1 cellular context compared by ENCODE assay signal in the genomic region with DNA sequence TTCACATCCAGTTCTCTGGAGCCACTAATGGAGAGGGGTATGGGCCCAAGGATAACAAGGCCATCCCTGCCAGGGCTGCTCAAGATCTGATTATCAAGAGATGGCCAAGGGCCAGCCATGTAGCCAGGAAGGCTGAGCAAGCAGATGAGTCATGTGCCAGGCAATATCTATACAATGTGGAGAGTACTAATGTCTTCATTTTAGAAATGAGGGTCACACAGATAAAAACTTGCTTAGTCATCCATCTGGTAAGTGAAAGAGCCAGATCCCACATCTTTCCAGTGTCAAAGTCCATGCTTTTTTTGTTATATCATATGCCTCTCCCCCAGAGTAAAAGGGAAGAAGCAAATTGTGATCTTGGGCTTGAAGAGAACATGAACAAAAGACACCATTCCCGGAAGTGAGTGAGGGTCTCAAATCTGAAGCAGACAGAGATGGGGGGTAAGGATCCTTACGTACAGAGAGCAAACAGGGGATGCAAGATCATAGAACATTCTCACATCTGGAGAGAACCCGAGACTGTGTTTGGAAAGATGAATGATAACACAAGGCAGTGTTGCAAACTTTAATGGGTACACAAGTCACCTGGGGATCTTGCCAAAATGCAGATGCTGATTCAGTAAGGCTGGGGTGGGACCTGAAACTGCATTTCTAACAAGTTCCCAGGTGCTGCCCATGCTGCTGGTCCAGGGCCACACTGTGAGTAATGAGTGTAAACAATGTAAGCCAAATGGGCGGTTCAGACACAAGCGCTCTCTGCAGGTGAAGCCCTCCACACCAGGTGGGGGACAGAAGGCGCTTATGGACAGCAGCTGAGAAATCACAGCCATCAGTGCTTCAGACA.
TF ChIP-seq lines count a peak whose summit lies in the region.

No MANE protein-coding gene starts in this region.

TF ChIP-seq in K562, 482 proteins besides CTCF, POLR2A, EP300 and RAD21 (continued from another document and continues in another):
- TF ChIP-seq, protein P1, sequence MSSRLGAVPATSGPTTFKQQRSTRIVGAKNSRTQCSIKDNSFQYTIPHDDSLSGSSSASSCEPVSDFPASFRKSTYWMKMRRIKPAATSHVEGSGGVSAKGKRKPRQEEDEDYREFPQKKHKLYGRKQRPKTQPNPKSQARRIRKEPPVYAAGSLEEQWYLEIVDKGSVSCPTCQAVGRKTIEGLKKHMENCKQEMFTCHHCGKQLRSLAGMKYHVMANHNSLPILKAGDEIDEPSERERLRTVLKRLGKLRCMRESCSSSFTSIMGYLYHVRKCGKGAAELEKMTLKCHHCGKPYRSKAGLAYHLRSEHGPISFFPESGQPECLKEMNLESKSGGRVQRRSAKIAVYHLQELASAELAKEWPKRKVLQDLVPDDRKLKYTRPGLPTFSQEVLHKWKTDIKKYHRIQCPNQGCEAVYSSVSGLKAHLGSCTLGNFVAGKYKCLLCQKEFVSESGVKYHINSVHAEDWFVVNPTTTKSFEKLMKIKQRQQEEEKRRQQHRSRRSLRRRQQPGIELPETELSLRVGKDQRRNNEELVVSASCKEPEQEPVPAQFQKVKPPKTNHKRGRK (tag; IDR thresholded peaks at IDR 0.05), result no peak
- no peak for TF ChIP-seq ZNF586 (CRISPR knock-in tag; conservative IDR thresholded peaks at IDR 0.05)
- TF ChIP-seq KLF1 (tag; IDR thresholded peaks at IDR 0.05), result no peak
- TF ChIP-seq ZFP1 (CRISPR knock-in tag; IDR thresholded peaks at IDR 0.05), result no peak
- TF ChIP-seq, protein P2, sequence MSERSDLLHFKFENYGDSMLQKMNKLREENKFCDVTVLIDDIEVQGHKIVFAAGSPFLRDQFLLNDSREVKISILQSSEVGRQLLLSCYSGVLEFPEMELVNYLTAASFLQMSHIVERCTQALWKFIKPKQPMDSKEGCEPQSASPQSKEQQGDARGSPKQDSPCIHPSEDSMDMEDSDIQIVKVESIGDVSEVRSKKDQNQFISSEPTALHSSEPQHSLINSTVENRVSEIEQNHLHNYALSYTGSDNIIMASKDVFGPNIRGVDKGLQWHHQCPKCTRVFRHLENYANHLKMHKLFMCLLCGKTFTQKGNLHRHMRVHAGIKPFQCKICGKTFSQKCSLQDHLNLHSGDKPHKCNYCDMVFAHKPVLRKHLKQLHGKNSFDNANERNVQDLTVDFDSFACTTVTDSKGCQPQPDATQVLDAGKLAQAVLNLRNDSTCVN (CRISPR knock-in tag; IDR thresholded peaks at IDR 0.05), result no peak
- TF ChIP-seq TEAD2 (tag; IDR thresholded peaks at IDR 0.05), result no peak
- TF ChIP-seq MYNN (IDR thresholded peaks at IDR 0.05), result 0 out of 2 replicates have a peak, but pooled peaks have one; percentile 51
- no peak for TF ChIP-seq MYNN (CRISPR knock-in tag; IDR thresholded peaks at IDR 0.05)
- no peak for TF ChIP-seq TCFL5 (CRISPR knock-in tag; conservative IDR thresholded peaks at IDR 0.05)
- no peak for TF ChIP-seq ZNF780A (CRISPR knock-in tag; IDR thresholded peaks at IDR 0.05)
- TF ChIP-seq ZBED1 (IDR thresholded peaks at IDR 0.05), result no peak
- no peak for TF ChIP-seq HOXB6 (CRISPR knock-in tag; IDR thresholded peaks at IDR 0.05; ENCODE audit: borderline replicate concordance)
- TF ChIP-seq HMG20A (CRISPR knock-in tag; conservative IDR thresholded peaks at IDR 0.05), result no peak
- TF ChIP-seq, protein P3, sequence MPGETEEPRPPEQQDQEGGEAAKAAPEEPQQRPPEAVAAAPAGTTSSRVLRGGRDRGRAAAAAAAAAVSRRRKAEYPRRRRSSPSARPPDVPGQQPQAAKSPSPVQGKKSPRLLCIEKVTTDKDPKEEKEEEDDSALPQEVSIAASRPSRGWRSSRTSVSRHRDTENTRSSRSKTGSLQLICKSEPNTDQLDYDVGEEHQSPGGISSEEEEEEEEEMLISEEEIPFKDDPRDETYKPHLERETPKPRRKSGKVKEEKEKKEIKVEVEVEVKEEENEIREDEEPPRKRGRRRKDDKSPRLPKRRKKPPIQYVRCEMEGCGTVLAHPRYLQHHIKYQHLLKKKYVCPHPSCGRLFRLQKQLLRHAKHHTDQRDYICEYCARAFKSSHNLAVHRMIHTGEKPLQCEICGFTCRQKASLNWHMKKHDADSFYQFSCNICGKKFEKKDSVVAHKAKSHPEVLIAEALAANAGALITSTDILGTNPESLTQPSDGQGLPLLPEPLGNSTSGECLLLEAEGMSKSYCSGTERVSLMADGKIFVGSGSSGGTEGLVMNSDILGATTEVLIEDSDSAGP (CRISPR knock-in tag; IDR thresholded peaks at IDR 0.05), result no peak
- no peak for TF ChIP-seq SMARCB1 (IDR thresholded peaks at IDR 0.05; ENCODE audit: insufficient read length, low read depth)
- TF ChIP-seq YY1 (IDR thresholded peaks at IDR 0.05; ENCODE audit: borderline replicate concordance in 1 of 3, control insufficient read depth in 1 of 3, extremely low read depth in 1 of 3, insufficient read depth in 3 of 3, insufficient read length in 1 of 3, insufficient replicate concordance in 2 of 3, low read depth in 1 of 3, low read length in 2 of 3), result no peak
- TF ChIP-seq TCF7L2 (IDR thresholded peaks at IDR 0.05; ENCODE audit: low read depth, low read length), result no peak
- no peak for TF ChIP-seq GTF2F1 (IDR thresholded peaks at IDR 0.05; ENCODE audit: low read depth, low read length)
- TF ChIP-seq ZC3H8 (IDR thresholded peaks at IDR 0.05), result no peak
- TF ChIP-seq ZNF316 (IDR thresholded peaks at IDR 0.05), result peak; percentile 89
- TF ChIP-seq, protein P4, sequence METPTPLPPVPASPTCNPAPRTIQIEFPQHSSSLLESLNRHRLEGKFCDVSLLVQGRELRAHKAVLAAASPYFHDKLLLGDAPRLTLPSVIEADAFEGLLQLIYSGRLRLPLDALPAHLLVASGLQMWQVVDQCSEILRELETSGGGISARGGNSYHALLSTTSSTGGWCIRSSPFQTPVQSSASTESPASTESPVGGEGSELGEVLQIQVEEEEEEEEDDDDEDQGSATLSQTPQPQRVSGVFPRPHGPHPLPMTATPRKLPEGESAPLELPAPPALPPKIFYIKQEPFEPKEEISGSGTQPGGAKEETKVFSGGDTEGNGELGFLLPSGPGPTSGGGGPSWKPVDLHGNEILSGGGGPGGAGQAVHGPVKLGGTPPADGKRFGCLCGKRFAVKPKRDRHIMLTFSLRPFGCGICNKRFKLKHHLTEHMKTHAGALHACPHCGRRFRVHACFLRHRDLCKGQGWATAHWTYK (CRISPR knock-in tag; IDR thresholded peaks at IDR 0.05), result no peak; the same call in 1 of the 2 replicates
- TF ChIP-seq ETS2 (tag; IDR thresholded peaks at IDR 0.05; ENCODE audit: borderline replicate concordance, poor library complexity, severe bottlenecking), result no peak
- TF ChIP-seq, protein P5, sequence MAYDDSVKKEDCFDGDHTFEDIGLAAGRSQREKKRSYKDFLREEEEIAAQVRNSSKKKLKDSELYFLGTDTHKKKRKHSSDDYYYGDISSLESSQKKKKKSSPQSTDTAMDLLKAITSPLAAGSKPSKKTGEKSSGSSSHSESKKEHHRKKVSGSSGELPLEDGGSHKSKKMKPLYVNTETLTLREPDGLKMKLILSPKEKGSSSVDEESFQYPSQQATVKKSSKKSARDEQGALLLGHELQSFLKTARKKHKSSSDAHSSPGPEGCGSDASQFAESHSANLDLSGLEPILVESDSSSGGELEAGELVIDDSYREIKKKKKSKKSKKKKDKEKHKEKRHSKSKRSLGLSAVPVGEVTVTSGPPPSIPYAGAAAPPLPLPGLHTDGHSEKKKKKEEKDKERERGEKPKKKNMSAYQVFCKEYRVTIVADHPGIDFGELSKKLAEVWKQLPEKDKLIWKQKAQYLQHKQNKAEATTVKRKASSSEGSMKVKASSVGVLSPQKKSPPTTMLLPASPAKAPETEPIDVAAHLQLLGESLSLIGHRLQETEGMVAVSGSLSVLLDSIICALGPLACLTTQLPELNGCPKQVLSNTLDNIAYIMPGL (CRISPR knock-in tag; IDR thresholded peaks at IDR 0.05), result no peak
- TF ChIP-seq ZNF212 (CRISPR knock-in tag; IDR thresholded peaks at IDR 0.05), result no peak
- 0 out of 2 replicates have a peak, but pooled peaks have one; percentile 37 for TF ChIP-seq LEF1 (IDR thresholded peaks at IDR 0.05)
- TF ChIP-seq KAT8 (IDR thresholded peaks at IDR 0.05; ENCODE audit: low read depth), result no peak
- TF ChIP-seq, protein P6, sequence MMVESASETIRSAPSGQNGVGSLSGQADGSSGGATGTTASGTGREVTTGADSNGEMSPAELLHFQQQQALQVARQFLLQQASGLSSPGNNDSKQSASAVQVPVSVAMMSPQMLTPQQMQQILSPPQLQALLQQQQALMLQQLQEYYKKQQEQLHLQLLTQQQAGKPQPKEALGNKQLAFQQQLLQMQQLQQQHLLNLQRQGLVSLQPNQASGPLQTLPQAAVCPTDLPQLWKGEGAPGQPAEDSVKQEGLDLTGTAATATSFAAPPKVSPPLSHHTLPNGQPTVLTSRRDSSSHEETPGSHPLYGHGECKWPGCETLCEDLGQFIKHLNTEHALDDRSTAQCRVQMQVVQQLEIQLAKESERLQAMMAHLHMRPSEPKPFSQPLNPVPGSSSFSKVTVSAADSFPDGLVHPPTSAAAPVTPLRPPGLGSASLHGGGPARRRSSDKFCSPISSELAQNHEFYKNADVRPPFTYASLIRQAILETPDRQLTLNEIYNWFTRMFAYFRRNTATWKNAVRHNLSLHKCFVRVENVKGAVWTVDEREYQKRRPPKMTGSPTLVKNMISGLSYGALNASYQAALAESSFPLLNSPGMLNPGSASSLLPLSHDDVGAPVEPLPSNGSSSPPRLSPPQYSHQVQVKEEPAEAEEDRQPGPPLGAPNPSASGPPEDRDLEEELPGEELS (CRISPR knock-in tag; IDR thresholded peaks at IDR 0.05; ENCODE audit: borderline replicate concordance), result no peak
- TF ChIP-seq, protein P7, sequence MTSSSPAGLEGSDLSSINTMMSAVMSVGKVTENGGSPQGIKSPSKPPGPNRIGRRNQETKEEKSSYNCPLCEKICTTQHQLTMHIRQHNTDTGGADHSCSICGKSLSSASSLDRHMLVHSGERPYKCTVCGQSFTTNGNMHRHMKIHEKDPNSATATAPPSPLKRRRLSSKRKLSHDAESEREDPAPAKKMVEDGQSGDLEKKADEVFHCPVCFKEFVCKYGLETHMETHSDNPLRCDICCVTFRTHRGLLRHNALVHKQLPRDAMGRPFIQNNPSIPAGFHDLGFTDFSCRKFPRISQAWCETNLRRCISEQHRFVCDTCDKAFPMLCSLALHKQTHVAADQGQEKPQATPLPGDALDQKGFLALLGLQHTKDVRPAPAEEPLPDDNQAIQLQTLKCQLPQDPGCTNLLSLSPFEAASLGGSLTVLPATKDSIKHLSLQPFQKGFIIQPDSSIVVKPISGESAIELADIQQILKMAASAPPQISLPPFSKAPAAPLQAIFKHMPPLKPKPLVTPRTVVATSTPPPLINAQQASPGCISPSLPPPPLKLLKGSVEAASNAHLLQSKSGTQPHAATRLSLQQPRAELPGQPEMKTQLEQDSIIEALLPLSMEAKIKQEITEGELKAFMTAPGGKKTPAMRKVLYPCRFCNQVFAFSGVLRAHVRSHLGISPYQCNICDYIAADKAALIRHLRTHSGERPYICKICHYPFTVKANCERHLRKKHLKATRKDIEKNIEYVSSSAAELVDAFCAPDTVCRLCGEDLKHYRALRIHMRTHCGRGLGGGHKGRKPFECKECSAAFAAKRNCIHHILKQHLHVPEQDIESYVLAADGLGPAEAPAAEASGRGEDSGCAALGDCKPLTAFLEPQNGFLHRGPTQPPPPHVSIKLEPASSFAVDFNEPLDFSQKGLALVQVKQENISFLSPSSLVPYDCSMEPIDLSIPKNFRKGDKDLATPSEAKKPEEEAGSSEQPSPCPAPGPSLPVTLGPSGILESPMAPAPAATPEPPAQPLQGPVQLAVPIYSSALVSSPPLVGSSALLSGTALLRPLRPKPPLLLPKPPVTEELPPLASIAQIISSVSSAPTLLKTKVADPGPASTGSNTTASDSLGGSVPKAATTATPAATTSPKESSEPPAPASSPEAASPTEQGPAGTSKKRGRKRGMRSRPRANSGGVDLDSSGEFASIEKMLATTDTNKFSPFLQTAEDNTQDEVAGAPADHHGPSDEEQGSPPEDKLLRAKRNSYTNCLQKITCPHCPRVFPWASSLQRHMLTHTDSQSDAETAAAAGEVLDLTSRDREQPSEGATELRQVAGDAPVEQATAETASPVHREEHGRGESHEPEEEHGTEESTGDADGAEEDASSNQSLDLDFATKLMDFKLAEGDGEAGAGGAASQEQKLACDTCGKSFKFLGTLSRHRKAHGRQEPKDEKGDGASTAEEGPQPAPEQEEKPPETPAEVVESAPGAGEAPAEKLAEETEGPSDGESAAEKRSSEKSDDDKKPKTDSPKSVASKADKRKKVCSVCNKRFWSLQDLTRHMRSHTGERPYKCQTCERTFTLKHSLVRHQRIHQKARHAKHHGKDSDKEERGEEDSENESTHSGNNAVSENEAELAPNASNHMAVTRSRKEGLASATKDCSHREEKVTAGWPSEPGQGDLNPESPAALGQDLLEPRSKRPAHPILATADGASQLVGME (CRISPR knock-in tag; IDR thresholded peaks at IDR 0.05), result no peak
- no peak for TF ChIP-seq NR2F6 (CRISPR knock-in tag; IDR thresholded peaks at IDR 0.05)
- TF ChIP-seq ZNF436 (CRISPR knock-in tag; IDR thresholded peaks at IDR 0.05), result no peak
- TF ChIP-seq MAFK (IDR thresholded peaks at IDR 0.05; ENCODE audit: low read length), result peak; percentile 89
